In the genomic region with DNA sequence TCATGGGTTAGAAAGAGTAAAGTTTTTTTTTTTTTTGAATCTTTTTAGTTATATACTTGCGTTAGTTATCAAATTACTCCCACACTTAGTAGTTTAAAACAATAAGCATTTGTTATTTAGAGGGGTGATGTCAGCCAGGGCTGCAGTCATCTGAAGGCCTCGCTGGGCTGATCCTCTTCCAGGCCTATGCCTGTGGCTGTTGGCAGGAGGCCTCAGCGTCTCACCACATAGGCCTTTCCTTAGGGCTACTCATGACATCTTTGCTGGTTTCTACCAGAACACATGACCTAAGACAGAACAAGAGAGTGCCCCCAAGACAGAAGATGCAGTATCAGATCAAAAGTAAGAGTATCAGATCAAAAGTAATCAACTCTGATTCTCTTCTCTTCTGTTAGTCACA, we compare ENCODE assay signal across 18 cellular contexts.
A peak's percentile ranks its signal among the peaks of the same experiment; 100 is the strongest.
DNase-seq lines count a peak whose midpoint lies in the region; ATAC-seq, FAIRE-seq and TF ChIP-seq lines count a peak whose summit lies in the region.
"Had no signal": no experiment of that assay in that cellular context is flagged by ENCODE, and none has a peak within 500 bp of the region (broad histone marks: within the 10 kb centered on the region; RNA-seq: fewer than 3 reads in every experiment).

No MANE protein-coding gene starts in this region.

- CTCF ChIA-PET in mammary epithelial cell (lab: Charles Lee; ENCODE audit: low non-redundant PET), result no interaction called here
- CTCF ChIA-PET in MCF 10A (lab: Yijun Ruan, JAX), result no interaction called here

- no peaks in the 10 kb centered on the region for H3K36me3 ChIP-seq in mammary epithelial cell (ENCODE audit: insufficient read depth, low read length)

- H3K27me3 ChIP-seq in mammary epithelial cell (ENCODE audit: insufficient read depth, low read length) (no peaks in the 10 kb centered on the region), right cardiac atrium (ENCODE audit: control insufficient read depth, insufficient read depth) (no peaks in the 10 kb centered on the region)

- 8% methylated on average over 3 of the region's 3 CpGs for WGBS in mammary epithelial cell (ENCODE audit: low coverage, missing lambda C conversion rate)
- 50% methylated on average over 3 of the region's 3 CpGs for WGBS in right cardiac atrium

- H3K4me3 Mint-ChIP-seq in MCF 10A (ENCODE audit: unreplicated experiment), result no peak overlapping the region
- no peak overlapping the region for H3K4me3 Mint-ChIP-seq in activated T-helper 17 cell treated with anti-CD3 and anti-CD28 coated beads, Interleukin-2, amount 50 U/mL, for 72 hours
- H3K4me3 Mint-ChIP-seq: activated CD4-positive, alpha-beta T cell treated with anti-CD3 and anti-CD28 coated beads, Interleukin-2, amount 10 ng/mL, durations not matched to agents 24 days and 14 days; nephron progenitor cell had no signal

- H2AFZ ChIP-seq in mammary epithelial cell (ENCODE audit: low read depth, low read length), result peak overlapping the region; percentile 52

- no peak overlapping the region for H3K27ac Mint-ChIP-seq in MCF 10A (ENCODE audit: low read depth, unreplicated experiment)
- H3K27ac Mint-ChIP-seq in activated T-helper 17 cell treated with anti-CD3 and anti-CD28 coated beads, Interleukin-2, amount 50 U/mL, for 72 hours, result no peak overlapping the region
- H3K27ac Mint-ChIP-seq: activated CD4-positive, alpha-beta T cell treated with anti-CD3 and anti-CD28 coated beads, Interleukin-2, amount 10 ng/mL, durations not matched to agents 24 days and 14 days; nephron progenitor cell had no signal

- no peak overlapping the region for H3K4me3 ChIP-seq in mammary epithelial cell (replicated peaks in 1 of 3; ENCODE audit: insufficient read depth in 1 of 3, low read depth in 2 of 3, low read length in 3 of 3)
- H3K4me3 ChIP-seq in right cardiac atrium (ENCODE audit: low read length), result no peak overlapping the region
- H3K4me3 ChIP-seq: K562, smooth muscle cell had no signal

- H3K9me3 ChIP-seq in mammary epithelial cell (replicated peaks; ENCODE audit: insufficient read depth, low read length), result no peaks in the 10 kb centered on the region
- H3K9me3 ChIP-seq in right cardiac atrium (ENCODE audit: control insufficient read depth, low read length), result no peaks in the 10 kb centered on the region

- FAIRE-seq in urothelium cell line (lab: Jason Lieb, UNC), result no peak
- FAIRE-seq: K562, RCC 7860 had no signal

- no peaks in the 10 kb centered on the region for H3K27me3 Mint-ChIP-seq in MCF 10A (ENCODE audit: insufficient read depth, unreplicated experiment)
- no peaks in the 10 kb centered on the region for H3K27me3 Mint-ChIP-seq in activated T-helper 17 cell treated with anti-CD3 and anti-CD28 coated beads, Interleukin-2, amount 50 U/mL, for 72 hours

- H4K20me1 ChIP-seq in mammary epithelial cell (ENCODE audit: insufficient read depth, low read length), result peaks cover 2% of the 10 kb centered on the region

- no peak for TF ChIP-seq CTCF in mammary epithelial cell (conservative IDR thresholded peaks at IDR 0.05 in 1 of 2, IDR thresholded peaks at IDR 0.05 in 1 of 2; ENCODE audit: extremely low read depth in 1 of 2, insufficient read depth in 1 of 2, low read depth in 1 of 2, low read length in 2 of 2)
- no peak for TF ChIP-seq CTCF in MCF 10A (IDR thresholded peaks at IDR 0.05; ENCODE audit: unreplicated experiment)

- dilution Hi-C loops in mammary epithelial cell (cut with HindIII; ENCODE audit: low sequenced_read_pairs), result no loop called here

- peak; percentile 74 to 82 for ATAC-seq in right cardiac atrium
- no peak for ATAC-seq in activated T-helper 17 cell treated with anti-CD3 and anti-CD28 coated beads, Interleukin-2, amount 50 U/mL, for 72 hours (replicated peaks)
- ATAC-seq: K562 had no signal

- H3K4me1 ChIP-seq in mammary epithelial cell (ENCODE audit: insufficient read depth, low read length) (peaks cover 3% of the 10 kb centered on the region), right cardiac atrium (ENCODE audit: control insufficient read depth, insufficient read depth, low read length) (no peaks in the 10 kb centered on the region)

- no peaks in the 10 kb centered on the region for H3K4me1 Mint-ChIP-seq in MCF 10A (ENCODE audit: insufficient read depth, unreplicated experiment)
- no peaks in the 10 kb centered on the region for H3K4me1 Mint-ChIP-seq in activated T-helper 17 cell treated with anti-CD3 and anti-CD28 coated beads, Interleukin-2, amount 50 U/mL, for 72 hours
- H3K4me1 Mint-ChIP-seq: activated CD4-positive, alpha-beta T cell treated with anti-CD3 and anti-CD28 coated beads, Interleukin-2, amount 10 ng/mL, durations not matched to agents 24 days and 14 days had no signal

- H3K9me3 Mint-ChIP-seq in MCF 10A (ENCODE audit: unreplicated experiment), result no peaks in the 10 kb centered on the region
- peaks cover 3% of the 10 kb centered on the region for H3K9me3 Mint-ChIP-seq in activated T-helper 17 cell treated with anti-CD3 and anti-CD28 coated beads, Interleukin-2, amount 50 U/mL, for 72 hours
- H3K9me3 Mint-ChIP-seq: nephron progenitor cell had no signal

- intact Hi-C loops in mammary epithelial cell (cut with micrococcal nuclease) (no loop called here), MCF 10A (cut with micrococcal nuclease) (no loop called here), right cardiac atrium (cut with DNase I) (no loop called here)

- DNase-seq in mammary epithelial cell, result peak; percentile 82
- DNase-seq in MCF 10A (ENCODE audit: unreplicated experiment), result no peak
- peak in 34 of 61 donors; percentile 1 to 53 (median 8) for DNase-seq in caudate nucleus (lab: John Stamatoyannopoulos, UW)
- peak; percentile 63 to 83 (median 73) for DNase-seq in right cardiac atrium
- peak; percentile 11 for DNase-seq in urothelium cell line (ENCODE audit: low spot score)
- no peak for DNase-seq in NCI-H1694 (lab: John Stamatoyannopoulos, UW)
- no peak for DNase-seq in activated CD4-positive, alpha-beta T cell treated with anti-CD3 and anti-CD28 coated beads, Interleukin-2, amount 50 U/mL, for 48 hours
- DNase-seq: activated CD4-positive, alpha-beta T cell treated with anti-CD3 and anti-CD28 coated beads, Interleukin-2, amount 10 ng/mL, durations not matched to agents 24 days and 14 days; activated T-cell treated with anti-CD3 and anti-CD28 coated beads, Interleukin-2, amount 50 U/mL, for 48 hours; glutamatergic neuron; NCI-H1436 treated with DMSO at 0.1 percent for 48 hours; NCI-H524; nephron progenitor cell had no signal

- H3K36me3 Mint-ChIP-seq in MCF 10A (ENCODE audit: insufficient read depth, unreplicated experiment), result no peaks in the 10 kb centered on the region
- no peaks in the 10 kb centered on the region for H3K36me3 Mint-ChIP-seq in activated T-helper 17 cell treated with anti-CD3 and anti-CD28 coated beads, Interleukin-2, amount 50 U/mL, for 72 hours (ENCODE audit: low read depth)

- no peak overlapping the region for H3K9ac ChIP-seq in mammary epithelial cell (ENCODE audit: insufficient read depth, low read length)

- POLR2A ChIA-PET in MCF 10A (lab: Yijun Ruan, JAX), result no interaction called here

- no peak overlapping the region for H3K27ac ChIP-seq in mammary epithelial cell (ENCODE audit: insufficient read depth, low read depth, low read length)
- H3K27ac ChIP-seq in caudate nucleus (ENCODE audit: low read depth, low read length), result no peak overlapping the region
- H3K27ac ChIP-seq in right cardiac atrium (ENCODE audit: low read length), result no peak overlapping the region
- H3K27ac ChIP-seq: 22Rv1 had no signal

- in situ Hi-C loops in mammary epithelial cell (cut with MboI; ENCODE audit: low sequenced_read_pairs in 2 of 2), result no loop called here

- BruUV-seq in mammary epithelial cell (replicated peaks; lab: Mats Ljungman, UMichigan) (no TSS peak), MCF 10A (replicated peaks; lab: Mats Ljungman, UMichigan) (no TSS peak)

- no peaks in the 10 kb centered on the region for H3K79me2 ChIP-seq in mammary epithelial cell (ENCODE audit: insufficient read depth, low read length)

- H3K4me2 ChIP-seq in mammary epithelial cell (ENCODE audit: insufficient read depth, low read depth, low read length), result no peak overlapping the region
- H3K4me2 ChIP-seq: smooth muscle cell had no signal

Comparison
In these comparisons a context has a peak if more than half of its experiments do, and no peak if none do; other contexts are left out.
1. DNase-seq: peak in mammary epithelial cell (single experiment), caudate nucleus (34 of 61), right cardiac atrium (3 of 3) and urothelium cell line (single experiment); none in MCF 10A (single experiment), NCI-H1694 (single experiment) and activated CD4-positive, alpha-beta T cell treated with anti-CD3 and anti-CD28 coated beads, Interleukin-2, amount 50 U/mL, for 48 hours (0 of 2).